ENCODE assay signal across 1 cellular context in the genomic region with DNA sequence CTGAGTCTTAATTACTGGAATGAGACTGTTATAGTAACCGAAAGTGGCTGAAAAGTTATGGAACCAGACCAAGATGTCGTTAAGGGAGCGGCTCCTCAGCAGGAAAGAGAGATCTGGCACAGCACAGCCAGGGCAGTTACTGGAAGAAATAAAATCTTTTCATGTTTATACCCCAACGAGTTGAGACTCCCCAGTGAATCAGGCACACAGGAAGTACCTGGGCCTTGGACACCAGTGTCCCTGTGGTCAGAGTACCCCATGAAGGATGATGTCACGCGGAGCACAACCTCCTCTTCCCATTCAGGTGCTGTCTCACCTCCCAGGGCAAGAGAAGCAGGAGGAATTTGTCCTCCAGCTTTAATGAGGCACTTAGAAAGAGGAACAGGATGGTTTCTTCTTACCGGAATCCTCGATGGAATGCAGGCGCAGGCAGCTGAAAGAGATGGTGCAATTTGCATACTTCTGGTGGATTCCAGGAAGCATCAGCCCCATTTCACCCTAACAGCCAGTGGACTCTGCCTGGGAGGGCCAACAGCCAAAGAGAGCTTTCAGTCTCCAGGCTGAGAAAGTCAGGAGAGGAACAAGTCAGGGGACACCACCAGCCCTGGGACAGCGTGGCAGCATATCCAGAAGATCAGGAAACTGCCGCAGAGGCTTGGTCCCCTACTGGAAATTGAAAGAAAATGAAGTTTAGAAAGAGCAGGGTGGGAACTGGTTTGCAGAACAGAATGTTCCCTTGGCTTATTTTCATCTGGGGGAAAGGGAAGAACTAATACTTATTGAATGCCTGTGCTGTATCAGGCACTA.
TF ChIP-seq lines count a peak whose summit lies in the region.

No MANE protein-coding gene starts in this region.

TF ChIP-seq in liver, 16 proteins besides CTCF, POLR2A, EP300 and RAD21 (continued from another document):
- TF ChIP-seq HNF4A (conservative IDR thresholded peaks at IDR 0.05) = no peak
- no peak for TF ChIP-seq HNF4G (IDR thresholded peaks at IDR 0.05)
- TF ChIP-seq RXRA (IDR thresholded peaks at IDR 0.05) = peak in 1 of 2 donors; percentile 20
- no peak for TF ChIP-seq MAX (IDR thresholded peaks at IDR 0.05)
- peak; percentile 72 for TF ChIP-seq SP1 (IDR thresholded peaks at IDR 0.05)
- TF ChIP-seq EGR1 (IDR thresholded peaks at IDR 0.05; ENCODE audit: low read depth in 2 of 2) = no peak
- TF ChIP-seq TAF1 (conservative IDR thresholded peaks at IDR 0.05) = peak; percentile 25
- peak; percentile 47 for TF ChIP-seq NR2F2 (IDR thresholded peaks at IDR 0.05)
- TF ChIP-seq YY1 (IDR thresholded peaks at IDR 0.05) = no peak
- TF ChIP-seq, protein P1, sequence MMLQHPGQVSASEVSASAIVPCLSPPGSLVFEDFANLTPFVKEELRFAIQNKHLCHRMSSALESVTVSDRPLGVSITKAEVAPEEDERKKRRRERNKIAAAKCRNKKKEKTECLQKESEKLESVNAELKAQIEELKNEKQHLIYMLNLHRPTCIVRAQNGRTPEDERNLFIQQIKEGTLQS (IDR thresholded peaks at IDR 0.05) = no peak
- TF ChIP-seq JUND (IDR thresholded peaks at IDR 0.05) = no peak
TF ChIP-seq in liver: peak in this region for 4.
